11 cellular contexts compared by ENCODE assay signal in genomic region chr5:1542755-1543154, GRCh38. TPM values are rescaled to one million over a fixed set of nuclear protein-coding genes. Genes with fewer than 3 reads are reported as not detected.
DNase-seq lines count a peak whose midpoint lies in the region; ATAC-seq, FAIRE-seq and TF ChIP-seq lines count a peak whose summit lies in the region.
"Had no signal": no experiment of that assay in that cellular context is flagged by ENCODE, and none has a peak within 500 bp of the region (broad histone marks: within the 10 kb centered on the region; RNA-seq: fewer than 3 reads in every experiment).

No MANE protein-coding gene starts in this region.

- H3K9me3 Mint-ChIP-seq in activated CD8-positive, alpha-beta memory T cell treated with anti-CD3 and anti-CD28 coated beads, Interleukin-2, amount 10 ng/mL, durations not matched to agents 7 days and 5 days (ENCODE audit: low read depth) = no peaks in the 10 kb centered on the region
- H3K9me3 Mint-ChIP-seq: T-cell had no signal

- peak; percentile 21 for DNase-seq in activated CD8-positive, alpha-beta memory T cell treated with anti-CD3 and anti-CD28 coated beads for 24 hours
- DNase-seq in activated CD8-positive, alpha-beta memory T cell treated with anti-CD3 and anti-CD28 coated beads, Interleukin-2, amount 10 ng/mL, durations not matched to agents 7 days and 5 days = no peak
- peak; percentile 89 to 98 for DNase-seq in cardiac fibroblast (ENCODE audit: low read depth in 2 of 2)
- peak in 1 of 2 donors; percentile 73 for DNase-seq in left colon
- DNase-seq in urothelium cell line (ENCODE audit: low spot score) = peak; percentile 87
- no peak for DNase-seq in HuH-7.5 (ENCODE audit: low spot score)
- DNase-seq in SK-N-DZ (ENCODE audit: low spot score) = no peak
- DNase-seq: activated effector memory CD4-positive, alpha-beta T cell treated with Interleukin-2 at 50 U/mL for 16 hours; NCI-H1105; T-cell had no signal

- no peak overlapping the region for H3K27ac Mint-ChIP-seq in activated CD8-positive, alpha-beta memory T cell treated with anti-CD3 and anti-CD28 coated beads, Interleukin-2, amount 10 ng/mL, durations not matched to agents 7 days and 5 days
- H3K27ac Mint-ChIP-seq: T-cell had no signal

- no peaks in the 10 kb centered on the region for H3K27me3 Mint-ChIP-seq in activated CD8-positive, alpha-beta memory T cell treated with anti-CD3 and anti-CD28 coated beads, Interleukin-2, amount 10 ng/mL, durations not matched to agents 7 days and 5 days
- H3K27me3 Mint-ChIP-seq: T-cell had no signal

- no peak overlapping the region for H3K4me3 ChIP-seq in cardiac fibroblast (replicated peaks in 1 of 2; ENCODE audit: low read depth in 2 of 2, low read length in 2 of 2)

- peak; percentile 40 for FAIRE-seq in urothelium cell line (lab: Jason Lieb, UNC)

- no peak for ATAC-seq in activated CD8-positive, alpha-beta memory T cell treated with anti-CD3 and anti-CD28 coated beads, Interleukin-2, amount 10 ng/mL, durations not matched to agents 7 days and 5 days
- ATAC-seq in left colon (peak; percentile 94), GM21360 (IDR thresholded peaks at IDR 0.05; ENCODE audit: unreplicated experiment) (no peak)
- ATAC-seq: T-cell had no signal

- no peaks in the 10 kb centered on the region for H3K36me3 Mint-ChIP-seq in activated CD8-positive, alpha-beta memory T cell treated with anti-CD3 and anti-CD28 coated beads, Interleukin-2, amount 10 ng/mL, durations not matched to agents 7 days and 5 days
- H3K36me3 Mint-ChIP-seq: T-cell had no signal

- H3K4me1 Mint-ChIP-seq in activated CD8-positive, alpha-beta memory T cell treated with anti-CD3 and anti-CD28 coated beads, Interleukin-2, amount 10 ng/mL, durations not matched to agents 7 days and 5 days = peaks cover 3% of the 10 kb centered on the region

- no peak overlapping the region for H3K4me3 Mint-ChIP-seq in activated CD8-positive, alpha-beta memory T cell treated with anti-CD3 and anti-CD28 coated beads, Interleukin-2, amount 10 ng/mL, durations not matched to agents 7 days and 5 days
- H3K4me3 Mint-ChIP-seq: T-cell had no signal

- intact Hi-C loops in left colon (cut with DNase I, micrococcal nuclease) = no loop called here

- CTCF ChIA-PET in activated CD8-positive, alpha-beta memory T cell treated with anti-CD3 and anti-CD28 coated beads, Interleukin-2, amount 10 ng/mL, durations not matched to agents 7 days and 5 days (lab: Charles Lee) = no interaction called here

- TF ChIP-seq CTCF in cardiac fibroblast (IDR thresholded peaks at IDR 0.05; ENCODE audit: low read depth, low read length) = no peak

RNA-seq across cellular contexts. Expression of gene LPCAT1, which starts 19.0 kb away (rescaled TPM):
- total RNA-seq in activated CD8-positive, alpha-beta memory T cell treated with anti-CD3 and anti-CD28 coated beads, Interleukin-2, amount 10 ng/mL, durations not matched to agents 7 days and 5 days = 10 to 100 TPM; 83.8 to 85.3 TPM
- 10 to 100 TPM; 13.8 to 16.7 TPM for total RNA-seq in left colon
- 73.8 and 87.2 TPM in 2 replicates for polyA plus RNA-seq in SK-N-DZ (2014; cell fraction: cytosol; rRNA removed)
- 46.6 and 62.7 TPM in 2 replicates for polyA plus RNA-seq in SK-N-DZ (2014; cell fraction: nucleus; rRNA removed)

Comparison
In these comparisons a context has a peak if more than half of its experiments do, and no peak if none do; other contexts are left out.
1. DNase-seq: peak in activated CD8-positive, alpha-beta memory T cell treated with anti-CD3 and anti-CD28 coated beads for 24 hours (single experiment), cardiac fibroblast (2 of 2) and urothelium cell line (single experiment); none in activated CD8-positive, alpha-beta memory T cell treated with anti-CD3 and anti-CD28 coated beads, Interleukin-2, amount 10 ng/mL, durations not matched to agents 7 days and 5 days (single experiment), HuH-7.5 (single experiment) and SK-N-DZ (single experiment).
2. RNA of gene LPCAT1, which starts 19.0 kb away (total RNA-seq): 83.8 to 85.3 TPM in activated CD8-positive, alpha-beta memory T cell treated with anti-CD3 and anti-CD28 coated beads, Interleukin-2, amount 10 ng/mL, durations not matched to agents 7 days and 5 days; 13.8 to 16.7 TPM in left colon; every median in the first group is over 4 times any median in the second.